10 cellular contexts compared by ENCODE assay signal in the genomic region with DNA sequence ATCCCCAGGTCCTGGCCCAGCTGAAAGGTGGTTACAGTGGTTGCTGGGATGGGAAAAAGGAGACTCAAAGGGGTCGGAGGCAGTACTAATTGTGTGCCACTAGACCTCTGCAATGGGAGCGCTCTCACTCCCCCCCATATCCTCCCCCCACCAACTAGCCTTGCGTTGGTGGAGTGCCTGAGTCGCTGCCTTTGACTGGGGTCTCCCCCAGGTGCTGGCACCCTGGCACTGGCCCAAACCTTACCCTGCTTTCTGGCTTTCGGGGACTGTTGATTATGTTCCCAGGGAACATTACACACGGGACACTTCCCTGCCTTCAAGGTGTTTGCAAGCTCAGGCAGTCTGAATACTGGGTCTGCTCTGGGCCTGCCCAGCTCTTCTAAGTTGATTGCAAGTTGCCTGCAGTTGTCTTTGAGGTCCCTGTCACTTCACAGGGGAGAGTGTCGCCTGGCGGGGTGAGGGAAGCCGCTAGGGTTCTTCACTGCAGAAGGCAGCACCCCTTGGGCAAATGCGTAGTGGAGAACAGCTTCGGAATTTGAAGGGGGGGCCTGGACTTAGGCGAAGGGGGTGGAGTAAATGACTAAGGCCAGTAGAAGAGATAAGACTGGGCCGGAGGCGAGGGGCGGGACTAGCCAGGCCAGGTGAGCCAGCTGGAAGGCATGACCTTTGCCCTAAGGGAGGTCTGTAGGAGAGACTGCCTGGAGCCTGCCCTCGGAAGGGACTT.
DNase-seq lines count a peak whose midpoint lies in the region; ATAC-seq, FAIRE-seq and TF ChIP-seq lines count a peak whose summit lies in the region.
"Had no signal": no experiment of that assay in that cellular context is flagged by ENCODE, and none has a peak within 500 bp of the region (broad histone marks: within the 10 kb centered on the region; RNA-seq: fewer than 3 reads in every experiment).

No MANE protein-coding gene starts in this region.

- in situ Hi-C loops in brain microvascular endothelial cell (cut with HindIII; ENCODE audit: low pct_ligation_motif_present, low sequenced_read_pairs): no loop called here

- peak in 4 of 10 experiments; percentile 27 to 35 (median 28) for DNase-seq in CD4-positive, alpha-beta T cell
- DNase-seq in NCI-H146 treated with DMSO at 0.1 percent for 48 hours (lab: John Stamatoyannopoulos, UW; ENCODE audit: unreplicated experiment): peak; percentile 38
- peak; percentile 63 for DNase-seq in bronchial epithelial cell (ENCODE audit: low read depth)
- DNase-seq in NCI-H1436 (lab: John Stamatoyannopoulos, UW): no peak
- DNase-seq in brain microvascular endothelial cell: no peak
- DNase-seq: left cardiac atrium had no signal

- TF ChIP-seq CTCF in CD4-positive, alpha-beta T cell (IDR thresholded peaks at IDR 0.05): no peak
- no peak for TF ChIP-seq CTCF in bronchial epithelial cell (IDR thresholded peaks at IDR 0.05; ENCODE audit: insufficient read depth, low read length, severe bottlenecking)
- no peak for TF ChIP-seq CTCF in brain microvascular endothelial cell (IDR thresholded peaks at IDR 0.05; ENCODE audit: low read depth, low read length, missing control alignments)

- POLR2A ChIA-PET in CD4-positive, alpha-beta T cell (lab: Charles Lee): interaction anchor here (1.7 to 3.9 kb wide), 3 partner anchors 17 to 176 kb away, joined by 5 to 141 read pairs (median 18); a partner anchor contains a TSS

- ATAC-seq in CD4-positive, alpha-beta T cell (ENCODE audit: poor library complexity): no peak
- ATAC-seq in HG03460 (IDR thresholded peaks at IDR 0.05; ENCODE audit: unreplicated experiment) (no peak), HG03159 (IDR thresholded peaks at IDR 0.05; ENCODE audit: unreplicated experiment) (no peak)

- H3K9me3 Mint-ChIP-seq in CD4-positive, alpha-beta T cell: no peaks in the 10 kb centered on the region

- H3K4me3 ChIP-seq in bronchial epithelial cell (ENCODE audit: low read depth, low read length): peak overlapping the region; percentile 78
- peak overlapping the region; percentile 72 to 79 for H3K4me3 ChIP-seq in mucosa of rectum (ENCODE audit: low read length in 2 of 2)
- H3K4me3 ChIP-seq in brain microvascular endothelial cell (ENCODE audit: low read depth, low read length): no peak overlapping the region

- peaks cover 60 to 63% of the 10 kb centered on the region in 2 donors for H3K4me1 ChIP-seq in mucosa of rectum (ENCODE audit: control insufficient read depth in 2 of 2, insufficient read depth in 2 of 2, low read length in 2 of 2)

- FAIRE-seq in bronchial epithelial cell (lab: Jason Lieb, UNC): no peak

- H3K27me3 ChIP-seq in CD4-positive, alpha-beta T cell (ENCODE audit: control insufficient read depth, insufficient read depth, low read length): no peaks in the 10 kb centered on the region
- no peaks in the 10 kb centered on the region for H3K27me3 ChIP-seq in bronchial epithelial cell (ENCODE audit: control insufficient read depth, insufficient read depth, low read length)
- H3K27me3 ChIP-seq in mucosa of rectum (ENCODE audit: control insufficient read depth in 2 of 2, insufficient read depth in 2 of 2, low read length in 2 of 2): no peaks in the 10 kb centered on the region
- peaks cover 38% of the 10 kb centered on the region for H3K27me3 ChIP-seq in brain microvascular endothelial cell (replicated peaks)

- H3K36me3 ChIP-seq in bronchial epithelial cell (ENCODE audit: control insufficient read depth, insufficient read depth, low read length) (no peaks in the 10 kb centered on the region), mucosa of rectum (ENCODE audit: control insufficient read depth in 2 of 2, insufficient read depth in 2 of 2, low read length in 2 of 2) (no peaks in the 10 kb centered on the region), brain microvascular endothelial cell (replicated peaks) (no peaks in the 10 kb centered on the region)

- no peaks in the 10 kb centered on the region for H3K27me3 Mint-ChIP-seq in CD4-positive, alpha-beta T cell

- no peaks in the 10 kb centered on the region for H3K9me3 ChIP-seq in CD4-positive, alpha-beta T cell (ENCODE audit: control insufficient read depth, low read length)
- no peaks in the 10 kb centered on the region for H3K9me3 ChIP-seq in mucosa of rectum (ENCODE audit: control insufficient read depth in 2 of 2, low read length in 2 of 2)
- H3K9me3 ChIP-seq: SK-N-SH had no signal

- H3K4me3 Mint-ChIP-seq in CD4-positive, alpha-beta T cell: peak overlapping the region; percentile 96

- peak overlapping the region; percentile 84 to 92 for H3K9ac ChIP-seq in mucosa of rectum (ENCODE audit: low read depth in 1 of 2, low read length in 2 of 2)
- H3K9ac ChIP-seq: SK-N-SH had no signal

- intact Hi-C loops in CD4-positive, alpha-beta T cell (cut with DNase I, micrococcal nuclease): loop anchor here (2.0 to 5.0 kb wide), 4 partner anchors 19 to 177 kb away; a partner anchor contains a TSS

- CTCF ChIA-PET in CD4-positive, alpha-beta T cell (lab: Charles Lee): interaction anchor here (1.1 to 3.7 kb wide), 2 partner anchors 16 to 20 kb away, joined by 3 to 42 read pairs; no protein-coding TSS in a partner anchor

- peaks cover 4% of the 10 kb centered on the region for H3K36me3 Mint-ChIP-seq in CD4-positive, alpha-beta T cell (ENCODE audit: low read depth)

- peaks cover 70% of the 10 kb centered on the region for H3K4me1 Mint-ChIP-seq in CD4-positive, alpha-beta T cell (ENCODE audit: low read depth)

- H3K27ac ChIP-seq in CD4-positive, alpha-beta T cell (ENCODE audit: low read depth, low read length): peak overlapping the region; percentile 67
- H3K27ac ChIP-seq in mucosa of rectum (ENCODE audit: low read depth in 2 of 2, low read length in 2 of 2) (peak overlapping the region; percentile 88 to 92), brain microvascular endothelial cell (no peak overlapping the region)

- H3K27ac Mint-ChIP-seq in CD4-positive, alpha-beta T cell: peak overlapping the region; percentile 96

Comparison
In these comparisons a context has a peak if more than half of its experiments do, and no peak if none do; other contexts are left out.
1. DNase-seq: peak in NCI-H146 treated with DMSO at 0.1 percent for 48 hours (single experiment) and bronchial epithelial cell (single experiment); none in NCI-H1436 (single experiment) and brain microvascular endothelial cell (single experiment).